Comparison of ENCODE assay signal across 18 cellular contexts in genomic region chr16:895371-895770, GRCh38.
A peak's percentile ranks its signal among the peaks of the same experiment; 100 is the strongest.
DNase-seq lines count a peak whose midpoint lies in the region; ATAC-seq and TF ChIP-seq lines count a peak whose summit lies in the region.
"Had no signal": no experiment of that assay in that cellular context is flagged by ENCODE, and none has a peak within 500 bp of the region (broad histone marks: within the 10 kb centered on the region; RNA-seq: fewer than 3 reads in every experiment).

No MANE protein-coding gene starts in this region.

- intact Hi-C loops in Right ventricle myocardium superior (cut with DNase I) = no loop called here
- intact Hi-C loops in cardiac septum (cut with DNase I) = no loop called here
- intact Hi-C loops in dorsolateral prefrontal cortex (cut with DNase I) = no loop called here

- peak overlapping the region in 43 of 59 donors; percentile 3 to 97 (median 57) for H3K27ac ChIP-seq in dorsolateral prefrontal cortex
- H3K27ac ChIP-seq: 22Rv1 had no signal

- H3K36me3 Mint-ChIP-seq in stimulated activated naive B cell treated with anti-CD40 and anti-IgM and Interleukin-4, amounts not matched to agents 10 μg/mL and 1 μg/mL and 100 μg/mL, for 72 hours = peaks cover 8 to 17% of the 10 kb centered on the region in 2 donors

- TF ChIP-seq CTCF in dorsolateral prefrontal cortex (IDR thresholded peaks at IDR 0.05 in 54 of 56, conservative IDR thresholded peaks at IDR 0.05 in 2 of 56; ENCODE audit: low read depth in 1 of 56, partially characterized antibody in 56 of 56) = no peak

- peak overlapping the region; percentile 62 for H3K27ac Mint-ChIP-seq in stimulated activated naive B cell treated with anti-CD40 and anti-IgM and Interleukin-4, amounts not matched to agents 10 μg/mL and 1 μg/mL and 100 μg/mL, for 72 hours
- H3K27ac Mint-ChIP-seq: CD14-positive monocyte; CD8-positive, alpha-beta T cell; HFFc6 had no signal

- H3K4me1 Mint-ChIP-seq in stimulated activated naive B cell treated with anti-CD40 and anti-IgM and Interleukin-4, amounts not matched to agents 10 μg/mL and 1 μg/mL and 100 μg/mL, for 72 hours = no peaks in the 10 kb centered on the region
- H3K4me1 Mint-ChIP-seq: CD14-positive monocyte had no signal

- H3K27me3 Mint-ChIP-seq in stimulated activated naive B cell treated with anti-CD40 and anti-IgM and Interleukin-4, amounts not matched to agents 10 μg/mL and 1 μg/mL and 100 μg/mL, for 72 hours = no peaks in the 10 kb centered on the region

- peak; percentile 29 for DNase-seq in Right ventricle myocardium superior
- DNase-seq in cardiac septum (ENCODE audit: low spot score) = no peak
- no peak for DNase-seq in dorsolateral prefrontal cortex
- DNase-seq in stimulated activated naive B cell treated with anti-CD40 and anti-IgM and Interleukin-4, amounts not matched to agents 10 μg/mL and 1 μg/mL and 100 μg/mL, for 72 hours = no peak
- no peak for DNase-seq in stimulated activated CD4-positive, alpha-beta T cell treated with anti-CD3 and anti-CD28 coated beads, Interleukin-4, amount 100 ng/mL, for 1 hour
- no peak for DNase-seq in NCI-H1092 (lab: John Stamatoyannopoulos, UW)
- DNase-seq: COR-L47, DMS153, DMS79 treated with DMSO at 0.1 percent for 48 hours, EL, GOT3, HFFc6 had no signal

- ATAC-seq in Right ventricle myocardium superior (ENCODE audit: poor library complexity) (no peak), GM18858 (IDR thresholded peaks at IDR 0.05; ENCODE audit: unreplicated experiment) (no peak)
- no peak for ATAC-seq in stimulated activated naive B cell treated with anti-CD40 and anti-IgM and Interleukin-4, amounts not matched to agents 10 μg/mL and 1 μg/mL and 100 μg/mL, for 72 hours (replicated peaks)
- ATAC-seq: CD8-positive, alpha-beta T cell; HepG2 had no signal

- no peaks in the 10 kb centered on the region for H3K9me3 Mint-ChIP-seq in stimulated activated naive B cell treated with anti-CD40 and anti-IgM and Interleukin-4, amounts not matched to agents 10 μg/mL and 1 μg/mL and 100 μg/mL, for 72 hours
- H3K9me3 Mint-ChIP-seq: CD14-positive monocyte; CD8-positive, alpha-beta T cell; HFFc6 had no signal

- H3K4me3 ChIP-seq in dorsolateral prefrontal cortex = no peak overlapping the region
- H3K4me3 ChIP-seq: HAP-1 had no signal

- H3K27me3 ChIP-seq in dorsolateral prefrontal cortex = no peaks in the 10 kb centered on the region

- H3K4me3 Mint-ChIP-seq in stimulated activated naive B cell treated with anti-CD40 and anti-IgM and Interleukin-4, amounts not matched to agents 10 μg/mL and 1 μg/mL and 100 μg/mL, for 72 hours = no peak overlapping the region
- H3K4me3 Mint-ChIP-seq: CD14-positive monocyte; CD8-positive, alpha-beta T cell; HFFc6 had no signal
